1 cellular context compared by ENCODE assay signal in genomic region chr2:121707344-121707919, GRCh38.
TF ChIP-seq lines count a peak whose summit lies in the region.

No MANE protein-coding gene starts in this region.

TF ChIP-seq in HepG2, 621 proteins besides CTCF, POLR2A, EP300 and RAD21 (continued from another document and continues in another):
- 0 out of 2 replicates have a peak, but pooled peaks have one; percentile 25 for TF ChIP-seq ZBTB26 (CRISPR knock-in tag; IDR thresholded peaks at IDR 0.05; ENCODE audit: borderline replicate concordance)
- TF ChIP-seq U2AF2 (IDR thresholded peaks at IDR 0.05; ENCODE audit: low read depth, low read length) = no peak
- 0 out of 2 replicates have a peak, but pooled peaks have one; percentile 34 for TF ChIP-seq THAP11 (CRISPR knock-in tag; IDR thresholded peaks at IDR 0.05)
- TF ChIP-seq PHF5A (CRISPR knock-in tag; IDR thresholded peaks at IDR 0.05; ENCODE audit: low read depth, unreplicated experiment) = no peak
- 0 out of 2 replicates have a peak, but pooled peaks have one; percentile 59 for TF ChIP-seq YEATS2 (CRISPR knock-in tag; IDR thresholded peaks at IDR 0.05; ENCODE audit: borderline replicate concordance)
- TF ChIP-seq ZNF687 (CRISPR knock-in tag; IDR thresholded peaks at IDR 0.05) = no peak
- no peak for TF ChIP-seq ZSCAN31 (CRISPR knock-in tag; IDR thresholded peaks at IDR 0.05; ENCODE audit: low read depth)
- TF ChIP-seq ZNF609 (CRISPR knock-in tag; IDR thresholded peaks at IDR 0.05; ENCODE audit: borderline replicate concordance) = no peak
- no peak for TF ChIP-seq HCFC1 (IDR thresholded peaks at IDR 0.05; ENCODE audit: low read depth, low read length)
- no peak for TF ChIP-seq ARID2 (CRISPR knock-in tag; IDR thresholded peaks at IDR 0.05; ENCODE audit: borderline replicate concordance)
- no peak for TF ChIP-seq DDIT3 (CRISPR knock-in tag; IDR thresholded peaks at IDR 0.05)
- TF ChIP-seq IRF2 (CRISPR knock-in tag; IDR thresholded peaks at IDR 0.05) = peak; percentile 47; the same call in 1 of the 2 replicates
- no peak for TF ChIP-seq ARNTL (CRISPR knock-in tag; IDR thresholded peaks at IDR 0.05)
- TF ChIP-seq SMARCC2 (IDR thresholded peaks at IDR 0.05) = no peak
- no peak for TF ChIP-seq ESRRA (CRISPR knock-in tag; IDR thresholded peaks at IDR 0.05; ENCODE audit: low read depth)
- no peak for TF ChIP-seq AGO2 (optimal IDR thresholded peaks at IDR 0.05; ENCODE audit: low read depth, low read length)
- no peak for TF ChIP-seq ZMYM3 (CRISPR knock-in tag; IDR thresholded peaks at IDR 0.05)
- TF ChIP-seq TSC22D2 (CRISPR knock-in tag; IDR thresholded peaks at IDR 0.05; ENCODE audit: borderline replicate concordance) = no peak
- TF ChIP-seq GLMP (CRISPR knock-in tag; IDR thresholded peaks at IDR 0.05; ENCODE audit: borderline replicate concordance) = no peak
- TF ChIP-seq SMYD3 (CRISPR knock-in tag; IDR thresholded peaks at IDR 0.05) = no peak
- peak; percentile 82; the same call in 1 of the 2 replicates for TF ChIP-seq ZBTB20 (CRISPR knock-in tag; IDR thresholded peaks at IDR 0.05; ENCODE audit: borderline replicate concordance, low read depth)
- TF ChIP-seq ZNF407 (CRISPR knock-in tag; IDR thresholded peaks at IDR 0.05; ENCODE audit: not compliant biosample characterization) = no peak
- 0 out of 2 replicates have a peak, but pooled peaks have one; percentile 38 for TF ChIP-seq NFIC (IDR thresholded peaks at IDR 0.05; ENCODE audit: low read length)
- no peak for TF ChIP-seq BRD4 (CRISPR knock-in tag; IDR thresholded peaks at IDR 0.05)
- 0 out of 2 replicates have a peak, but pooled peaks have one; percentile 6 for TF ChIP-seq ZSCAN25 (CRISPR knock-in tag; IDR thresholded peaks at IDR 0.05)
- no peak for TF ChIP-seq ZNF75D (CRISPR knock-in tag; IDR thresholded peaks at IDR 0.05; ENCODE audit: borderline replicate concordance)
- no peak for TF ChIP-seq ZNF597 (CRISPR knock-in tag; IDR thresholded peaks at IDR 0.05)
- TF ChIP-seq ZFY (CRISPR knock-in tag; IDR thresholded peaks at IDR 0.05) = no peak
- no peak for TF ChIP-seq ZNF30 (CRISPR knock-in tag; IDR thresholded peaks at IDR 0.05)
- no peak for TF ChIP-seq AKAP8 (CRISPR knock-in tag; IDR thresholded peaks at IDR 0.05)
- no peak for TF ChIP-seq STAT5B (CRISPR knock-in tag; IDR thresholded peaks at IDR 0.05)
- 0 out of 2 replicates have a peak, but pooled peaks have one; percentile 28 for TF ChIP-seq ZNF770 (CRISPR knock-in tag; IDR thresholded peaks at IDR 0.05)
- no peak for TF ChIP-seq RARG (CRISPR knock-in tag; IDR thresholded peaks at IDR 0.05; ENCODE audit: low read depth)
- TF ChIP-seq ZNF747 (CRISPR knock-in tag; IDR thresholded peaks at IDR 0.05; ENCODE audit: borderline replicate concordance) = no peak
